ENCODE assay signal across 8 cellular contexts in genomic region chr11:68314203-68314885, GRCh38. TPM values are rescaled to one million over a fixed set of nuclear protein-coding genes. Genes with fewer than 3 reads are reported as not detected.
DNase-seq lines count a peak whose midpoint lies in the region; ATAC-seq and TF ChIP-seq lines count a peak whose summit lies in the region.

No MANE protein-coding gene starts in this region.

- peak in 2 of 4 experiments; percentile 2 to 11 for TF ChIP-seq CTCF in gastroesophageal sphincter (IDR thresholded peaks at IDR 0.05)
- no peak for TF ChIP-seq CTCF in gastrocnemius medialis (IDR thresholded peaks at IDR 0.05 in 4 of 5, conservative IDR thresholded peaks at IDR 0.05 in 1 of 5)

- peak; percentile 70 for DNase-seq in H7
- DNase-seq in gastrocnemius medialis: no peak
- DNase-seq in EL: no peak

- H3K27me3 ChIP-seq in H7 (ENCODE audit: control insufficient read depth, insufficient read depth, low read length) (0 out of 2 replicates have a peak, but pooled peaks cover 2% of the 10 kb centered on the region), gastroesophageal sphincter (no peaks in the 10 kb centered on the region), gastrocnemius medialis (no peaks in the 10 kb centered on the region)

- peak; percentile 60 for ATAC-seq in SK-N-SH treated with all-trans-retinoic acid at 6 μM for 48 hours
- ATAC-seq in gastroesophageal sphincter: peak; percentile 0
- no peak for ATAC-seq in gastrocnemius medialis
- ATAC-seq in HG03196 (IDR thresholded peaks at IDR 0.05; ENCODE audit: unreplicated experiment): no peak
- ATAC-seq in GM21423 (IDR thresholded peaks at IDR 0.05; ENCODE audit: unreplicated experiment): no peak
- no peak for ATAC-seq in GM19035 (IDR thresholded peaks at IDR 0.05; ENCODE audit: unreplicated experiment)

- 17 to 20% methylated on average over 8 to 11 of the region's 17 CpGs for WGBS in gastroesophageal sphincter (ENCODE audit: low coverage in 1 of 2), 2 donors

- H3K27ac ChIP-seq in gastroesophageal sphincter (peak overlapping the region; percentile 89 to 92 (median 90)), gastrocnemius medialis (peak overlapping the region; percentile 59 to 85 (median 78))

- intact Hi-C loops in gastrocnemius medialis (cut with DNase I; ENCODE audit: low total_unique reads): loop anchor here (5.0 kb wide), 1 partner anchor 68 kb away; no protein-coding TSS in a partner anchor

- TF ChIP-seq EP300 in gastroesophageal sphincter (IDR thresholded peaks at IDR 0.05): no peak

- in situ Hi-C loops in gastrocnemius medialis (cut with MboI; ENCODE audit: low sequenced_read_pairs in 4 of 4): loop anchor here in 1 of 4 donors (25.0 kb wide), 1 partner anchor 123 kb away; no protein-coding TSS in a partner anchor

- no peaks in the 10 kb centered on the region for H3K9me3 ChIP-seq in gastroesophageal sphincter
- no peaks in the 10 kb centered on the region for H3K9me3 ChIP-seq in gastrocnemius medialis

- peaks cover 0 to 63% (median 25%) of the 10 kb centered on the region in 3 donors for H3K4me1 ChIP-seq in gastroesophageal sphincter
- peaks cover 32 to 44% of the 10 kb centered on the region in 2 donors for H3K4me1 ChIP-seq in gastrocnemius medialis

- H3K4me3 ChIP-seq in H7 (ENCODE audit: insufficient read depth, low read depth, low read length) (peak overlapping the region; percentile 73), gastroesophageal sphincter (peak overlapping the region; percentile 67 to 87), gastrocnemius medialis (peak overlapping the region; percentile 63 to 89 (median 70))

- TF ChIP-seq POLR2A in gastroesophageal sphincter (IDR thresholded peaks at IDR 0.05) (no peak), gastrocnemius medialis (IDR thresholded peaks at IDR 0.05) (no peak)

- no peaks in the 10 kb centered on the region for H3K36me3 ChIP-seq in H7 (replicated peaks; ENCODE audit: control insufficient read depth, insufficient read depth, low read length)
- no peaks in the 10 kb centered on the region for H3K36me3 ChIP-seq in gastroesophageal sphincter
- no peaks in the 10 kb centered on the region for H3K36me3 ChIP-seq in gastrocnemius medialis

TF ChIP-seq in SK-N-SH treated with all-trans-retinoic acid at 6 μM for 48 hours, 23 proteins besides CTCF, POLR2A, EP300 and RAD21:
- TF ChIP-seq, protein P1, sequence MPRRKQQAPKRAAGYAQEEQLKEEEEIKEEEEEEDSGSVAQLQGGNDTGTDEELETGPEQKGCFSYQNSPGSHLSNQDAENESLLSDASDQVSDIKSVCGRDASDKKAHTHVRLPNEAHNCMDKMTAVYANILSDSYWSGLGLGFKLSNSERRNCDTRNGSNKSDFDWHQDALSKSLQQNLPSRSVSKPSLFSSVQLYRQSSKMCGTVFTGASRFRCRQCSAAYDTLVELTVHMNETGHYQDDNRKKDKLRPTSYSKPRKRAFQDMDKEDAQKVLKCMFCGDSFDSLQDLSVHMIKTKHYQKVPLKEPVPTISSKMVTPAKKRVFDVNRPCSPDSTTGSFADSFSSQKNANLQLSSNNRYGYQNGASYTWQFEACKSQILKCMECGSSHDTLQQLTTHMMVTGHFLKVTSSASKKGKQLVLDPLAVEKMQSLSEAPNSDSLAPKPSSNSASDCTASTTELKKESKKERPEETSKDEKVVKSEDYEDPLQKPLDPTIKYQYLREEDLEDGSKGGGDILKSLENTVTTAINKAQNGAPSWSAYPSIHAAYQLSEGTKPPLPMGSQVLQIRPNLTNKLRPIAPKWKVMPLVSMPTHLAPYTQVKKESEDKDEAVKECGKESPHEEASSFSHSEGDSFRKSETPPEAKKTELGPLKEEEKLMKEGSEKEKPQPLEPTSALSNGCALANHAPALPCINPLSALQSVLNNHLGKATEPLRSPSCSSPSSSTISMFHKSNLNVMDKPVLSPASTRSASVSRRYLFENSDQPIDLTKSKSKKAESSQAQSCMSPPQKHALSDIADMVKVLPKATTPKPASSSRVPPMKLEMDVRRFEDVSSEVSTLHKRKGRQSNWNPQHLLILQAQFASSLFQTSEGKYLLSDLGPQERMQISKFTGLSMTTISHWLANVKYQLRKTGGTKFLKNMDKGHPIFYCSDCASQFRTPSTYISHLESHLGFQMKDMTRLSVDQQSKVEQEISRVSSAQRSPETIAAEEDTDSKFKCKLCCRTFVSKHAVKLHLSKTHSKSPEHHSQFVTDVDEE (CRISPR knock-in tag; IDR thresholded peaks at IDR 0.05): no peak
- TF ChIP-seq, protein P2, sequence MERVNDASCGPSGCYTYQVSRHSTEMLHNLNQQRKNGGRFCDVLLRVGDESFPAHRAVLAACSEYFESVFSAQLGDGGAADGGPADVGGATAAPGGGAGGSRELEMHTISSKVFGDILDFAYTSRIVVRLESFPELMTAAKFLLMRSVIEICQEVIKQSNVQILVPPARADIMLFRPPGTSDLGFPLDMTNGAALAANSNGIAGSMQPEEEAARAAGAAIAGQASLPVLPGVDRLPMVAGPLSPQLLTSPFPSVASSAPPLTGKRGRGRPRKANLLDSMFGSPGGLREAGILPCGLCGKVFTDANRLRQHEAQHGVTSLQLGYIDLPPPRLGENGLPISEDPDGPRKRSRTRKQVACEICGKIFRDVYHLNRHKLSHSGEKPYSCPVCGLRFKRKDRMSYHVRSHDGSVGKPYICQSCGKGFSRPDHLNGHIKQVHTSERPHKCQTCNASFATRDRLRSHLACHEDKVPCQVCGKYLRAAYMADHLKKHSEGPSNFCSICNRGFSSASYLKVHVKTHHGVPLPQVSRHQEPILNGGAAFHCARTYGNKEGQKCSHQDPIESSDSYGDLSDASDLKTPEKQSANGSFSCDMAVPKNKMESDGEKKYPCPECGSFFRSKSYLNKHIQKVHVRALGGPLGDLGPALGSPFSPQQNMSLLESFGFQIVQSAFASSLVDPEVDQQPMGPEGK (CRISPR knock-in tag; IDR thresholded peaks at IDR 0.05; ENCODE audit: borderline replicate concordance): no peak
- no peak for TF ChIP-seq CSDC2 (CRISPR knock-in tag; IDR thresholded peaks at IDR 0.05)
- TF ChIP-seq CREB5 (CRISPR knock-in tag; IDR thresholded peaks at IDR 0.05; ENCODE audit: low read depth): no peak
- TF ChIP-seq RARB (CRISPR knock-in tag; IDR thresholded peaks at IDR 0.05): no peak
- no peak for TF ChIP-seq PPARA (CRISPR knock-in tag; IDR thresholded peaks at IDR 0.05; ENCODE audit: borderline replicate concordance)
- TF ChIP-seq OSR1 (CRISPR knock-in tag; IDR thresholded peaks at IDR 0.05): no peak
- no peak for TF ChIP-seq TCF4 (CRISPR knock-in tag; IDR thresholded peaks at IDR 0.05; ENCODE audit: borderline replicate concordance)
- TF ChIP-seq SNAI2 (CRISPR knock-in tag; IDR thresholded peaks at IDR 0.05): no peak
- TF ChIP-seq ARNTL (CRISPR knock-in tag; IDR thresholded peaks at IDR 0.05; ENCODE audit: borderline replicate concordance, low read depth): no peak
- no peak for TF ChIP-seq TOX (CRISPR knock-in tag; IDR thresholded peaks at IDR 0.05; ENCODE audit: borderline replicate concordance)
- TF ChIP-seq ZC3H10 (CRISPR knock-in tag; IDR thresholded peaks at IDR 0.05): no peak
- TF ChIP-seq ZFP3 (CRISPR knock-in tag; IDR thresholded peaks at IDR 0.05): no peak
- TF ChIP-seq ESRRG (CRISPR knock-in tag; IDR thresholded peaks at IDR 0.05): no peak
- TF ChIP-seq ZFP30 (CRISPR knock-in tag; IDR thresholded peaks at IDR 0.05): no peak
- no peak for TF ChIP-seq GLIS3 (CRISPR knock-in tag; IDR thresholded peaks at IDR 0.05)
- no peak for TF ChIP-seq ZNF8 (CRISPR knock-in tag; IDR thresholded peaks at IDR 0.05)

RNA-seq across cellular contexts. Expression of gene LRP5, which starts 2.0 kb away (rescaled TPM):
- 28.3 and 28.6 TPM in 2 replicates for total RNA-seq in H7 (2014; rRNA removed; shearing (Covaris generic))
- total RNA-seq in gastroesophageal sphincter: 10 to 100 TPM; 32.6 to 68.9 (median 42.5) TPM
- total RNA-seq in gastrocnemius medialis: 10 to 100 TPM in 2 of 4 donors, 1 to 10 TPM in 2; 3.7 to 12.3 (median 8.1) TPM

RNA-seq across cellular contexts. Expression of gene C11orf24, which starts 42.6 kb away (rescaled TPM):
- 38.4 and 47.0 TPM in 2 replicates for total RNA-seq in H7 (2014; rRNA removed; shearing (Covaris generic))
- total RNA-seq in gastroesophageal sphincter: 10 to 100 TPM; 15.1 to 48.7 (median 26.0) TPM
- 10 to 100 TPM in 2 of 4 donors, 1 to 10 TPM in 2; 8.1 to 19.3 (median 10.6) TPM for total RNA-seq in gastrocnemius medialis

Comparison
In these comparisons a context has a peak if more than half of its experiments do, and no peak if none do; other contexts are left out.
1. ATAC-seq: peak in SK-N-SH treated with all-trans-retinoic acid at 6 μM for 48 hours (single experiment) and gastroesophageal sphincter (single experiment); none in gastrocnemius medialis (0 of 2), HG03196 (single experiment), GM21423 (single experiment) and GM19035 (single experiment).
2. Peak in every context shown above with its lines, with median percentiles within 50 percentile points of each other: H3K4me3 ChIP-seq.